ENCODE assay signal across 1 cellular context in the genomic region with DNA sequence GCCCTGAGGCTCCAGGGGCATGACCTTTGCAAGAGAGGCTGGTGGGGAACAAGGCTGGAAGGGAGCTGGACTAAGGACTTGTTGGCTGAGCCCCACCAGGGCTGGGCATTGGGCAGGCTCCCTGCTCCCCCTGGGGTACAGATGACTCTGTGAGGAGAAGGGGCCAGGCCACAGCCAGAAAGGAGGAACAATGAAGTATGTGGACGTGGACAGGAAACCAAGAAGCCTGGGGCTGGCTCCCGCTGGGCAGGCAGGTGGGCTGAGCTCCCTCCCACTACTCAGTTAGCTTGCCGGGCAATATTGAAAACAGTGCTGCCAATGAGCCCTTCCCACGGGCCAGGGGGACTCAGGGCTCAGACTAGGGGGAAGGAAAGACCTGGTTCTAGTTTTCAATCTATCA.
TF ChIP-seq lines count a peak whose summit lies in the region.

No MANE protein-coding gene starts in this region.

TF ChIP-seq in K562, 482 proteins besides CTCF, POLR2A, EP300 and RAD21:
- TF ChIP-seq, protein P1, sequence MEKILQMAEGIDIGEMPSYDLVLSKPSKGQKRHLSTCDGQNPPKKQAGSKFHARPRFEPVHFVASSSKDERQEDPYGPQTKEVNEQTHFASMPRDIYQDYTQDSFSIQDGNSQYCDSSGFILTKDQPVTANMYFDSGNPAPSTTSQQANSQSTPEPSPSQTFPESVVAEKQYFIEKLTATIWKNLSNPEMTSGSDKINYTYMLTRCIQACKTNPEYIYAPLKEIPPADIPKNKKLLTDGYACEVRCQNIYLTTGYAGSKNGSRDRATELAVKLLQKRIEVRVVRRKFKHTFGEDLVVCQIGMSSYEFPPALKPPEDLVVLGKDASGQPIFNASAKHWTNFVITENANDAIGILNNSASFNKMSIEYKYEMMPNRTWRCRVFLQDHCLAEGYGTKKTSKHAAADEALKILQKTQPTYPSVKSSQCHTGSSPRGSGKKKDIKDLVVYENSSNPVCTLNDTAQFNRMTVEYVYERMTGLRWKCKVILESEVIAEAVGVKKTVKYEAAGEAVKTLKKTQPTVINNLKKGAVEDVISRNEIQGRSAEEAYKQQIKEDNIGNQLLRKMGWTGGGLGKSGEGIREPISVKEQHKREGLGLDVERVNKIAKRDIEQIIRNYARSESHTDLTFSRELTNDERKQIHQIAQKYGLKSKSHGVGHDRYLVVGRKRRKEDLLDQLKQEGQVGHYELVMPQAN (IDR thresholded peaks at IDR 0.05; ENCODE audit: borderline replicate concordance): no peak
- TF ChIP-seq HMGN3 (IDR thresholded peaks at IDR 0.05; ENCODE audit: borderline replicate concordance, extremely low read depth, insufficient read length, low read depth, low read length) (no peak), MCM3 (IDR thresholded peaks at IDR 0.05) (no peak), GTF2E2 (tag; IDR thresholded peaks at IDR 0.05) (no peak), COPS2 (conservative IDR thresholded peaks at IDR 0.05) (no peak), YY1 (IDR thresholded peaks at IDR 0.05; ENCODE audit: borderline replicate concordance in 1 of 3, control insufficient read depth in 1 of 3, extremely low read depth in 1 of 3, insufficient read depth in 3 of 3, insufficient read length in 1 of 3, insufficient replicate concordance in 2 of 3, low read depth in 1 of 3, low read length in 2 of 3) (no peak), ZNF586 (CRISPR knock-in tag; conservative IDR thresholded peaks at IDR 0.05) (no peak), ZNF175 (CRISPR knock-in tag; IDR thresholded peaks at IDR 0.05; ENCODE audit: low read depth) (no peak), FOXJ2 (tag; IDR thresholded peaks at IDR 0.05) (no peak), SOX6 (IDR thresholded peaks at IDR 0.05) (no peak), ZKSCAN1 (IDR thresholded peaks at IDR 0.05; ENCODE audit: low read depth, low read length) (no peak), KAT8 (IDR thresholded peaks at IDR 0.05; ENCODE audit: low read depth) (no peak)
- TF ChIP-seq, protein P2, sequence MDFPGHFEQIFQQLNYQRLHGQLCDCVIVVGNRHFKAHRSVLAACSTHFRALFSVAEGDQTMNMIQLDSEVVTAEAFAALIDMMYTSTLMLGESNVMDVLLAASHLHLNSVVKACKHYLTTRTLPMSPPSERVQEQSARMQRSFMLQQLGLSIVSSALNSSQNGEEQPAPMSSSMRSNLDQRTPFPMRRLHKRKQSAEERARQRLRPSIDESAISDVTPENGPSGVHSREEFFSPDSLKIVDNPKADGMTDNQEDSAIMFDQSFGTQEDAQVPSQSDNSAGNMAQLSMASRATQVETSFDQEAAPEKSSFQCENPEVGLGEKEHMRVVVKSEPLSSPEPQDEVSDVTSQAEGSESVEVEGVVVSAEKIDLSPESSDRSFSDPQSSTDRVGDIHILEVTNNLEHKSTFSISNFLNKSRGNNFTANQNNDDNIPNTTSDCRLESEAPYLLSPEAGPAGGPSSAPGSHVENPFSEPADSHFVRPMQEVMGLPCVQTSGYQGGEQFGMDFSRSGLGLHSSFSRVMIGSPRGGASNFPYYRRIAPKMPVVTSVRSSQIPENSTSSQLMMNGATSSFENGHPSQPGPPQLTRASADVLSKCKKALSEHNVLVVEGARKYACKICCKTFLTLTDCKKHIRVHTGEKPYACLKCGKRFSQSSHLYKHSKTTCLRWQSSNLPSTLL (IDR thresholded peaks at IDR 0.05): no peak
- TF ChIP-seq, protein P3, sequence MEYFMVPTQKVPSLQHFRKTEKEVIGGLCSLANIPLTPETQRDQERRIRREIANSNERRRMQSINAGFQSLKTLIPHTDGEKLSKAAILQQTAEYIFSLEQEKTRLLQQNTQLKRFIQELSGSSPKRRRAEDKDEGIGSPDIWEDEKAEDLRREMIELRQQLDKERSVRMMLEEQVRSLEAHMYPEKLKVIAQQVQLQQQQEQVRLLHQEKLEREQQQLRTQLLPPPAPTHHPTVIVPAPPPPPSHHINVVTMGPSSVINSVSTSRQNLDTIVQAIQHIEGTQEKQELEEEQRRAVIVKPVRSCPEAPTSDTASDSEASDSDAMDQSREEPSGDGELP (CRISPR knock-in tag; IDR thresholded peaks at IDR 0.05; ENCODE audit: borderline replicate concordance): no peak
- TF ChIP-seq, protein P4, sequence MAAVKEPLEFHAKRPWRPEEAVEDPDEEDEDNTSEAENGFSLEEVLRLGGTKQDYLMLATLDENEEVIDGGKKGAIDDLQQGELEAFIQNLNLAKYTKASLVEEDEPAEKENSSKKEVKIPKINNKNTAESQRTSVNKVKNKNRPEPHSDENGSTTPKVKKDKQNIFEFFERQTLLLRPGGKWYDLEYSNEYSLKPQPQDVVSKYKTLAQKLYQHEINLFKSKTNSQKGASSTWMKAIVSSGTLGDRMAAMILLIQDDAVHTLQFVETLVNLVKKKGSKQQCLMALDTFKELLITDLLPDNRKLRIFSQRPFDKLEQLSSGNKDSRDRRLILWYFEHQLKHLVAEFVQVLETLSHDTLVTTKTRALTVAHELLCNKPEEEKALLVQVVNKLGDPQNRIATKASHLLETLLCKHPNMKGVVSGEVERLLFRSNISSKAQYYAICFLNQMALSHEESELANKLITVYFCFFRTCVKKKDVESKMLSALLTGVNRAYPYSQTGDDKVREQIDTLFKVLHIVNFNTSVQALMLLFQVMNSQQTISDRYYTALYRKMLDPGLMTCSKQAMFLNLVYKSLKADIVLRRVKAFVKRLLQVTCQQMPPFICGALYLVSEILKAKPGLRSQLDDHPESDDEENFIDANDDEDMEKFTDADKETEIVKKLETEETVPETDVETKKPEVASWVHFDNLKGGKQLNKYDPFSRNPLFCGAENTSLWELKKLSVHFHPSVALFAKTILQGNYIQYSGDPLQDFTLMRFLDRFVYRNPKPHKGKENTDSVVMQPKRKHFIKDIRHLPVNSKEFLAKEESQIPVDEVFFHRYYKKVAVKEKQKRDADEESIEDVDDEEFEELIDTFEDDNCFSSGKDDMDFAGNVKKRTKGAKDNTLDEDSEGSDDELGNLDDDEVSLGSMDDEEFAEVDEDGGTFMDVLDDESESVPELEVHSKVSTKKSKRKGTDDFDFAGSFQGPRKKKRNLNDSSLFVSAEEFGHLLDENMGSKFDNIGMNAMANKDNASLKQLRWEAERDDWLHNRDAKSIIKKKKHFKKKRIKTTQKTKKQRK (IDR thresholded peaks at IDR 0.05; ENCODE audit: borderline replicate concordance, low read depth, low read length): no peak
- TF ChIP-seq, protein P5, sequence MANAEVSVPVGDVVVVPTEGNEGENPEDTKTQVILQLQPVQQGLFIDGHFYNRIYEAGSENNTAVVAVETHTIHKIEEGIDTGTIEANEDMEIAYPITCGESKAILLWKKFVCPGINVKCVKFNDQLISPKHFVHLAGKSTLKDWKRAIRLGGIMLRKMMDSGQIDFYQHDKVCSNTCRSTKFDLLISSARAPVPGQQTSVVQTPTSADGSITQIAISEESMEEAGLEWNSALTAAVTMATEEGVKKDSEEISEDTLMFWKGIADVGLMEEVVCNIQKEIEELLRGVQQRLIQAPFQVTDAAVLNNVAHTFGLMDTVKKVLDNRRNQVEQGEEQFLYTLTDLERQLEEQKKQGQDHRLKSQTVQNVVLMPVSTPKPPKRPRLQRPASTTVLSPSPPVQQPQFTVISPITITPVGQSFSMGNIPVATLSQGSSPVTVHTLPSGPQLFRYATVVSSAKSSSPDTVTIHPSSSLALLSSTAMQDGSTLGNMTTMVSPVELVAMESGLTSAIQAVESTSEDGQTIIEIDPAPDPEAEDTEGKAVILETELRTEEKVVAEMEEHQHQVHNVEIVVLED (CRISPR knock-in tag; IDR thresholded peaks at IDR 0.05): no peak
